ENCODE assay signal across 17 cellular contexts in the genomic region with DNA sequence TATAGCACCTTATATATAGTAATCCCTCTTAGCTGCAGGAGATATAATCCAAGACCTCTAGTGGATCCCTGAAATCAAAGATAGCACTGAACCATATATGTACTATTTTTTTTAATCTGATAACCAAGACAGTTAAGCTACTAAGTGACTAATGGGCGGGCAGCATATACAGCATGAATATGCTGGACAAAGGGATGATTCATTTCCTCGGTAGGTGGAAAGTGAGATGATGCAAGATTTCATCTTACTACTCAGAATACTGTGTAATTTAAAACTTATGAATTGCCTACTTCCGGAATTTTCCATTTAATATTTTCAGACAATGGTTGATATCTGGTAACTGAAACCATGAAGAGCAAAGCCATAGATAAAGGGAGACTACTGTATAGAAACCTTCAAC. TPM values are rescaled to one million over a fixed set of nuclear protein-coding genes. Genes with fewer than 3 reads are reported as not detected.
A peak's percentile ranks its signal among the peaks of the same experiment; 100 is the strongest.
DNase-seq lines count a peak whose midpoint lies in the region; ATAC-seq, FAIRE-seq and TF ChIP-seq lines count a peak whose summit lies in the region.
"Had no signal": no experiment of that assay in that cellular context is flagged by ENCODE, and none has a peak within 500 bp of the region (broad histone marks: within the 10 kb centered on the region; RNA-seq: fewer than 3 reads in every experiment).

No MANE protein-coding gene starts in this region.

- 77 to 93% methylated on average over 3 of the region's 3 CpGs for WGBS in gastroesophageal sphincter (ENCODE audit: low coverage in 1 of 2), 2 donors

- no peaks in the 10 kb centered on the region for H3K27me3 ChIP-seq in adipocyte (replicated peaks; ENCODE audit: control insufficient read depth, insufficient read depth, low read length)
- peaks cover 6% of the 10 kb centered on the region for H3K27me3 ChIP-seq in gastroesophageal sphincter
- H3K27me3 ChIP-seq: sigmoid colon, vagina had no signal

- TF ChIP-seq CTCF in AG10803 (conservative IDR thresholded peaks at IDR 0.05; ENCODE audit: low read length) (no peak), fibroblast of villous mesenchyme (IDR thresholded peaks at IDR 0.05; ENCODE audit: insufficient read depth, low read depth, low read length) (no peak), gastroesophageal sphincter (IDR thresholded peaks at IDR 0.05) (no peak)

- no peak overlapping the region for H3K9ac ChIP-seq in adipocyte (ENCODE audit: low read length)

- H3K4me3 ChIP-seq in AG10803 (ENCODE audit: low read length) (no peak overlapping the region), adipocyte (ENCODE audit: low read length) (peak overlapping the region; percentile 12), fibroblast of villous mesenchyme (ENCODE audit: low read depth, low read length) (no peak overlapping the region), gastroesophageal sphincter (no peak overlapping the region)
- H3K4me3 ChIP-seq: lower lobe of right lung, sigmoid colon, vagina had no signal

- TF ChIP-seq EP300 in gastroesophageal sphincter (IDR thresholded peaks at IDR 0.05) = no peak

- H3K36me3 ChIP-seq in adipocyte (ENCODE audit: control insufficient read depth, insufficient read depth, low read length, severe bottlenecking) (no peaks in the 10 kb centered on the region), gastroesophageal sphincter (no peaks in the 10 kb centered on the region)
- H3K36me3 ChIP-seq: BE2C, lower lobe of right lung, sigmoid colon, vagina had no signal

- TF ChIP-seq POLR2A in gastroesophageal sphincter (IDR thresholded peaks at IDR 0.05) = no peak

- peaks cover 20% of the 10 kb centered on the region for H3K9me3 ChIP-seq in adipocyte (ENCODE audit: control insufficient read depth, low read length)
- peaks cover 0 to 24% (median 0%) of the 10 kb centered on the region in 3 donors for H3K9me3 ChIP-seq in gastroesophageal sphincter
- H3K9me3 ChIP-seq: BE2C, vagina had no signal

- peak; percentile 29 for DNase-seq in AG10803 (ENCODE audit: low read depth)
- peak; percentile 24 for DNase-seq in HTR-8/SVneo (ENCODE audit: insufficient read length, low spot score)
- DNase-seq in adipocyte (ENCODE audit: low read depth) = peak; percentile 15
- peak; percentile 55 for DNase-seq in fibroblast of villous mesenchyme (ENCODE audit: low read depth)
- DNase-seq in NCI-H1436 (lab: John Stamatoyannopoulos, UW) = no peak
- DNase-seq: activated CD4-positive, alpha-beta T cell treated with anti-CD3 and anti-CD28 coated beads for 36 hours; BE2C; DND-41; endodermal cell; lower lobe of right lung; sigmoid colon; stimulated activated naive CD4-positive, alpha-beta T cell treated with Interleukin-2 at 50 U/mL for 16 hours had no signal

- ATAC-seq in HG02885 (IDR thresholded peaks at IDR 0.05; ENCODE audit: poor library complexity, unreplicated experiment) = no peak
- ATAC-seq in gastroesophageal sphincter = no peak
- ATAC-seq in GM21825 (IDR thresholded peaks at IDR 0.05; ENCODE audit: unreplicated experiment) = no peak
- ATAC-seq: activated CD4-positive, alpha-beta T cell treated with anti-CD3 and anti-CD28 coated beads for 36 hours; lower lobe of right lung had no signal

- FAIRE-seq in HTR-8/SVneo (lab: Jason Lieb, UNC) = peak; percentile 74
- FAIRE-seq: GM12892 had no signal

- no peak overlapping the region for H3K27ac ChIP-seq in gastroesophageal sphincter
- H3K27ac ChIP-seq: lower lobe of right lung, sigmoid colon, vagina had no signal

- no peaks in the 10 kb centered on the region for H3K4me1 ChIP-seq in adipocyte (ENCODE audit: control insufficient read depth, insufficient read depth, low read length)
- H3K4me1 ChIP-seq in gastroesophageal sphincter = no peaks in the 10 kb centered on the region
- H3K4me1 ChIP-seq: BE2C, lower lobe of right lung, sigmoid colon, vagina had no signal

RNA-seq across cellular contexts. Expression of a gene that starts 36.2 kb away (rescaled TPM):
- total RNA-seq in fibroblast of villous mesenchyme (not detected in 2 replicates), gastroesophageal sphincter (under 1 TPM in 1 of 4 donors, not detected in 3; 0.08 TPM)
- total RNA-seq: activated CD4-positive, alpha-beta T cell treated with anti-CD3 and anti-CD28 coated beads for 36 hours; vagina had no signal
